18 cellular contexts compared by ENCODE assay signal in genomic region chr10:35872666-35873065, GRCh38.
DNase-seq lines count a peak whose midpoint lies in the region; ATAC-seq and TF ChIP-seq lines count a peak whose summit lies in the region.
"Had no signal": no experiment of that assay in that cellular context is flagged by ENCODE, and none has a peak within 500 bp of the region (broad histone marks: within the 10 kb centered on the region; RNA-seq: fewer than 3 reads in every experiment).

No MANE protein-coding gene starts in this region.

- peaks cover 35% of the 10 kb centered on the region for H3K4me1 Mint-ChIP-seq in mesothelial cell of epicardium
- H3K4me1 Mint-ChIP-seq: CD4-positive, CD25-positive, alpha-beta regulatory T cell had no signal

- no peak overlapping the region for H3K4me2 ChIP-seq in mesenchymal stem cell (ENCODE audit: low read length, poor library complexity, severe bottlenecking)

- no peak overlapping the region for H2BK5ac ChIP-seq in mesenchymal stem cell (ENCODE audit: low read depth, low read length, poor library complexity, severe bottlenecking)

- H3K9me3 Mint-ChIP-seq in mesothelial cell of epicardium = peaks cover 4% of the 10 kb centered on the region

- H3K27ac Mint-ChIP-seq in mesothelial cell of epicardium = no peak overlapping the region
- H3K27ac Mint-ChIP-seq: CD4-positive, CD25-positive, alpha-beta regulatory T cell had no signal

- TF ChIP-seq POLR2A in gastrocnemius medialis (IDR thresholded peaks at IDR 0.05) = no peak

- peak overlapping the region; percentile 37 to 58 for H3K18ac ChIP-seq in mesenchymal stem cell (ENCODE audit: low read depth in 1 of 2, low read length in 2 of 2)

- H2BK12ac ChIP-seq in mesenchymal stem cell (ENCODE audit: low read length in 2 of 2) = peak overlapping the region; percentile 75 to 88

- no peak for TF ChIP-seq CTCF in gastrocnemius medialis (IDR thresholded peaks at IDR 0.05 in 4 of 5, conservative IDR thresholded peaks at IDR 0.05 in 1 of 5)
- TF ChIP-seq CTCF in mesothelial cell of epicardium (IDR thresholded peaks at IDR 0.05; ENCODE audit: unreplicated experiment) = no peak
- TF ChIP-seq CTCF in upper lobe of right lung (IDR thresholded peaks at IDR 0.05) = no peak

- peaks cover 11% of the 10 kb centered on the region for H3K4me1 ChIP-seq in mesenchymal stem cell (ENCODE audit: control insufficient read depth, insufficient read depth, low read depth, low read length)
- H3K4me1 ChIP-seq in gastrocnemius medialis = no peaks in the 10 kb centered on the region
- H3K4me1 ChIP-seq in upper lobe of right lung = no peaks in the 10 kb centered on the region

- no peak overlapping the region for H3K23ac ChIP-seq in mesenchymal stem cell (ENCODE audit: low read length in 2 of 2)

- peak overlapping the region; percentile 19 for H2BK15ac ChIP-seq in mesenchymal stem cell (ENCODE audit: low read depth, poor library complexity, severe bottlenecking)

- H3K9me3 ChIP-seq in mesenchymal stem cell (ENCODE audit: control insufficient read depth, low read length) (no peaks in the 10 kb centered on the region), gastrocnemius medialis (no peaks in the 10 kb centered on the region), upper lobe of right lung (no peaks in the 10 kb centered on the region)

- intact Hi-C loops in gastrocnemius medialis (cut with DNase I; ENCODE audit: low total_unique reads) (no loop called here), upper lobe of right lung (cut with DNase I) (no loop called here)

- H3K27me3 ChIP-seq in mesenchymal stem cell (ENCODE audit: control insufficient read depth in 1 of 2, insufficient read depth in 1 of 2, low read length in 2 of 2) = no peaks in the 10 kb centered on the region
- no peaks in the 10 kb centered on the region for H3K27me3 ChIP-seq in gastrocnemius medialis
- H3K27me3 ChIP-seq in upper lobe of right lung = no peaks in the 10 kb centered on the region

- ATAC-seq in GM18858 (IDR thresholded peaks at IDR 0.05; ENCODE audit: unreplicated experiment) (no peak), gastrocnemius medialis (no peak), upper lobe of right lung (no peak)
- ATAC-seq: K562, Panc1 had no signal

- H3K9ac ChIP-seq in mesenchymal stem cell (ENCODE audit: low read length) = no peak overlapping the region
- H3K9ac ChIP-seq: GM23248 had no signal

- no peaks in the 10 kb centered on the region for H3K79me1 ChIP-seq in mesenchymal stem cell (replicated peaks; ENCODE audit: low read length, poor library complexity, severe bottlenecking)

- no peak overlapping the region for H2AFZ ChIP-seq in mesenchymal stem cell (ENCODE audit: low read depth, low read length)
- H2AFZ ChIP-seq: GM23248 had no signal

- peak; percentile 39 to 58 for DNase-seq in NCI-H524 (lab: John Stamatoyannopoulos, UW)
- DNase-seq in NCI-H524 treated with DMSO at 0.1 percent for 48 hours (lab: John Stamatoyannopoulos, UW) = no peak
- DNase-seq in NCI-H446 treated with DMSO at 0.1 percent for 48 hours (lab: John Stamatoyannopoulos, UW) = peak; percentile 51
- no peak for DNase-seq in mesenchymal stem cell
- DNase-seq in gastrocnemius medialis = no peak
- no peak for DNase-seq in mesothelial cell of epicardium (ENCODE audit: low spot score in 2 of 2, unreplicated experiment in 2 of 2)
- DNase-seq in upper lobe of right lung = no peak
- DNase-seq: CD4-positive, CD25-positive, alpha-beta regulatory T cell; DND-41; GF-D8; GM23248; NCI-H748 treated with DMSO at 0.1 percent for 48 hours; Right ventricle myocardium superior; T-helper 2 cell had no signal

- H3K4me3 ChIP-seq in mesenchymal stem cell (ENCODE audit: insufficient read depth in 1 of 2, low read depth in 1 of 2, low read length in 2 of 2) = no peak overlapping the region
- H3K4me3 ChIP-seq in gastrocnemius medialis = no peak overlapping the region
- H3K4me3 ChIP-seq in upper lobe of right lung = no peak overlapping the region
- H3K4me3 ChIP-seq: GM23248, K562 had no signal

- H3K27ac ChIP-seq in mesenchymal stem cell (ENCODE audit: low read length, poor library complexity, severe bottlenecking) (no peak overlapping the region), gastrocnemius medialis (no peak overlapping the region), upper lobe of right lung (no peak overlapping the region)
- H3K27ac ChIP-seq: GM23248, HL-60 had no signal

- H3K36me3 ChIP-seq in mesenchymal stem cell (ENCODE audit: control insufficient read depth in 1 of 2, insufficient read depth in 2 of 2, low read depth in 1 of 2, low read length in 2 of 2) (no peaks in the 10 kb centered on the region), gastrocnemius medialis (no peaks in the 10 kb centered on the region), upper lobe of right lung (no peaks in the 10 kb centered on the region)

- no peaks in the 10 kb centered on the region for H3K36me3 Mint-ChIP-seq in mesothelial cell of epicardium
- H3K36me3 Mint-ChIP-seq: CD4-positive, CD25-positive, alpha-beta regulatory T cell had no signal

- H2BK120ac ChIP-seq in mesenchymal stem cell (ENCODE audit: low read depth, low read length) = no peak overlapping the region

- no peaks in the 10 kb centered on the region for H3K27me3 Mint-ChIP-seq in mesothelial cell of epicardium (ENCODE audit: low read depth)
- H3K27me3 Mint-ChIP-seq: CD4-positive, CD25-positive, alpha-beta regulatory T cell had no signal

- H4K8ac ChIP-seq in mesenchymal stem cell (ENCODE audit: low read length) = peak overlapping the region; percentile 51

- H4K91ac ChIP-seq in mesenchymal stem cell (ENCODE audit: low read length) = peak overlapping the region; percentile 25

- WGBS in mesenchymal stem cell = 96% methylated on average over 6 of the region's 6 CpGs

- peak overlapping the region; percentile 39 for H2AK5ac ChIP-seq in mesenchymal stem cell (ENCODE audit: low read length, severe bottlenecking)

- H3K4me3 Mint-ChIP-seq in mesothelial cell of epicardium = no peak overlapping the region
- H3K4me3 Mint-ChIP-seq: CD4-positive, CD25-positive, alpha-beta regulatory T cell had no signal

- in situ Hi-C loops in gastrocnemius medialis (cut with MboI; ENCODE audit: low sequenced_read_pairs in 4 of 4) = no loop called here

- peak overlapping the region in 1 of 2 experiments; percentile 82 for H3K4ac ChIP-seq in mesenchymal stem cell (ENCODE audit: low read depth in 1 of 2, low read length in 2 of 2)

- H3K14ac ChIP-seq in mesenchymal stem cell (ENCODE audit: low read length in 2 of 2) = no peak overlapping the region

Comparison
In these comparisons a context has a peak if more than half of its experiments do, and no peak if none do; other contexts are left out.
1. DNase-seq: peak in NCI-H524 (2 of 2) and NCI-H446 treated with DMSO at 0.1 percent for 48 hours (single experiment); none in NCI-H524 treated with DMSO at 0.1 percent for 48 hours (single experiment), mesenchymal stem cell (single experiment), gastrocnemius medialis (0 of 2), mesothelial cell of epicardium (0 of 2) and upper lobe of right lung (single experiment).